In genomic region chr5:93730124-93730523, GRCh38 we compare ENCODE assay signal across 37 cellular contexts.
"Had no signal": no experiment of that assay in that cellular context is flagged by ENCODE, and none has a peak within 500 bp of the region (broad histone marks: within the 10 kb centered on the region; RNA-seq: fewer than 3 reads in every experiment).

No MANE protein-coding gene starts in this region.

- H3K9me3 Mint-ChIP-seq: activated naive CD4-positive, alpha-beta T cell treated with anti-CD3 and anti-CD28 coated beads for 36 hours; activated naive CD4-positive, alpha-beta T cell treated with anti-CD3 and anti-CD28 coated beads, Interleukin-2, amount 10 ng/mL, durations not matched to agents 7 days and 5 days; activated naive CD4-positive, alpha-beta T cell treated with anti-CD3 and anti-CD28 coated beads, Interleukin-2, amount 50 U/mL, for 24 hours; activated naive CD4-positive, alpha-beta T cell treated with anti-CD3 and anti-CD28 coated beads, Interleukin-2, amount 50 U/mL, for 72 hours; activated naive CD8-positive, alpha-beta T cell treated with anti-CD3 and anti-CD28 coated beads for 36 hours; activated naive CD8-positive, alpha-beta T cell treated with anti-CD3 and anti-CD28 coated beads, Interleukin-2, amount 10 ng/mL, durations not matched to agents 7 days and 5 days; activated naive CD8-positive, alpha-beta T cell treated with anti-CD3 and anti-CD28 coated beads, Interleukin-2, amount 50 U/mL, for 24 hours; activated T-cell treated with anti-CD3 and anti-CD28 coated beads, Interleukin-2, amount 50 U/mL, for 24 hours; activated T-cell treated with anti-CD3 and anti-CD28 coated beads, Interleukin-2, amount 50 U/mL, for 4 hours; activated T-cell treated with anti-CD3 and anti-CD28 coated beads, Interleukin-2, amount 50 U/mL, for 72 hours; activated T-helper 1 cell treated with anti-CD3 and anti-CD28 coated beads, Interleukin-12 subunit alpha, Interleukin-12 subunit beta, Interleukin-2, Interleukin-4 antibody, amounts not matched to agents 30 ng/mL and 10 ng/mL and 1 ng/mL, durations not matched to agents 14 hours and 24 hours and 36 hours; activated T-helper 17 cell treated with anti-CD3 and anti-CD28 coated beads, Interleukin-2, amount 50 U/mL, for 72 hours; activated T-helper 2 cell treated with anti-CD3 and anti-CD28 coated beads, Interferon-gamma antibody, Interleukin-2, Interleukin-4, amounts not matched to agents 10 μg/mL and 5 μg/mL and 100 μg/mL, durations not matched to agents 14 hours and 24 hours and 36 hours; brain; central memory CD8-positive, alpha-beta T cell had no signal

- H3K27ac Mint-ChIP-seq: activated naive CD4-positive, alpha-beta T cell treated with anti-CD3 and anti-CD28 coated beads for 36 hours; activated naive CD4-positive, alpha-beta T cell treated with anti-CD3 and anti-CD28 coated beads, Interleukin-2, amount 10 ng/mL, durations not matched to agents 7 days and 5 days; activated naive CD4-positive, alpha-beta T cell treated with anti-CD3 and anti-CD28 coated beads, Interleukin-2, amount 50 U/mL, for 24 hours; activated naive CD4-positive, alpha-beta T cell treated with anti-CD3 and anti-CD28 coated beads, Interleukin-2, amount 50 U/mL, for 72 hours; activated naive CD8-positive, alpha-beta T cell; activated naive CD8-positive, alpha-beta T cell treated with anti-CD3 and anti-CD28 coated beads for 36 hours; activated naive CD8-positive, alpha-beta T cell treated with anti-CD3 and anti-CD28 coated beads, Interleukin-2, amount 10 ng/mL, durations not matched to agents 7 days and 5 days; activated naive CD8-positive, alpha-beta T cell treated with anti-CD3 and anti-CD28 coated beads, Interleukin-2, amount 50 U/mL, for 24 hours; activated T-cell treated with anti-CD3 and anti-CD28 coated beads, Interleukin-2, amount 50 U/mL, for 24 hours; activated T-cell treated with anti-CD3 and anti-CD28 coated beads, Interleukin-2, amount 50 U/mL, for 72 hours; activated T-helper 1 cell treated with anti-CD3 and anti-CD28 coated beads, Interleukin-12 subunit alpha, Interleukin-12 subunit beta, Interleukin-2, Interleukin-4 antibody, amounts not matched to agents 30 ng/mL and 10 ng/mL and 1 ng/mL, durations not matched to agents 14 hours and 24 hours and 36 hours; activated T-helper 17 cell treated with anti-CD3 and anti-CD28 coated beads, Interleukin-2, amount 50 U/mL, for 72 hours; activated T-helper 2 cell treated with anti-CD3 and anti-CD28 coated beads, Interferon-gamma antibody, Interleukin-2, Interleukin-4, amounts not matched to agents 10 μg/mL and 5 μg/mL and 100 μg/mL, durations not matched to agents 14 hours and 24 hours and 36 hours; brain had no signal

- DNase-seq: activated effector memory CD4-positive, alpha-beta T cell treated with anti-CD3 and anti-CD28 coated beads, Interleukin-2, amount 50 U/mL, for 16 hours; activated effector memory CD4-positive, alpha-beta T cell treated with Interleukin-2 at 50 U/mL for 16 hours; activated gamma-delta T cell; activated gamma-delta T cell treated with Interleukin-2 at 50 U/mL for 16 hours; activated naive CD4-positive, alpha-beta T cell; activated naive CD4-positive, alpha-beta T cell treated with anti-CD3 and anti-CD28 coated beads for 36 hours; activated naive CD4-positive, alpha-beta T cell treated with anti-CD3 and anti-CD28 coated beads, Interleukin-2, amount 10 ng/mL, durations not matched to agents 7 days and 5 days; activated naive CD4-positive, alpha-beta T cell treated with anti-CD3 and anti-CD28 coated beads, Interleukin-2, amount 50 U/mL, for 16 hours; activated naive CD4-positive, alpha-beta T cell treated with Interleukin-2 at 50 U/mL for 16 hours; activated naive CD8-positive, alpha-beta T cell treated with anti-CD3 and anti-CD28 coated beads for 36 hours; activated naive CD8-positive, alpha-beta T cell treated with anti-CD3 and anti-CD28 coated beads, Interleukin-2, amount 10 ng/mL, durations not matched to agents 7 days and 5 days; activated naive CD8-positive, alpha-beta T cell treated with anti-CD3 and anti-CD28 coated beads, Interleukin-2, amount 50 U/mL, for 24 hours; activated T-cell treated with anti-CD3 and anti-CD28 coated beads, Interleukin-2, amount 50 U/mL, for 1 hour; activated T-cell treated with anti-CD3 and anti-CD28 coated beads, Interleukin-2, amount 50 U/mL, for 24 hours; activated T-cell treated with anti-CD3 and anti-CD28 coated beads, Interleukin-2, amount 50 U/mL, for 4 hours; activated T-cell treated with anti-CD3 and anti-CD28 coated beads, Interleukin-2, amount 50 U/mL, for 48 hours; activated T-cell treated with anti-CD3 and anti-CD28 coated beads, Interleukin-2, amount 50 U/mL, for 72 hours; amniotic stem cell; amygdala; anterior cingulate cortex; aorta; body of pancreas; brain microvascular endothelial cell; caudate nucleus; central memory CD4-positive, alpha-beta T cell; cerebellar nuclear complex had no signal

- H3K9me3 ChIP-seq: ascending aorta, body of pancreas, breast epithelium had no signal

- H3K36me3 ChIP-seq: ascending aorta, brain microvascular endothelial cell, breast epithelium, cardiac muscle cell had no signal

- H3K27ac ChIP-seq: ascending aorta, body of pancreas, brain microvascular endothelial cell, breast epithelium, cardiac muscle cell had no signal

- H3K4me3 Mint-ChIP-seq: activated naive CD4-positive, alpha-beta T cell treated with anti-CD3 and anti-CD28 coated beads for 36 hours; activated naive CD4-positive, alpha-beta T cell treated with anti-CD3 and anti-CD28 coated beads, Interleukin-2, amount 10 ng/mL, durations not matched to agents 7 days and 5 days; activated naive CD4-positive, alpha-beta T cell treated with anti-CD3 and anti-CD28 coated beads, Interleukin-2, amount 50 U/mL, for 24 hours; activated naive CD8-positive, alpha-beta T cell; activated naive CD8-positive, alpha-beta T cell treated with anti-CD3 and anti-CD28 coated beads for 36 hours; activated naive CD8-positive, alpha-beta T cell treated with anti-CD3 and anti-CD28 coated beads, Interleukin-2, amount 10 ng/mL, durations not matched to agents 7 days and 5 days; activated naive CD8-positive, alpha-beta T cell treated with anti-CD3 and anti-CD28 coated beads, Interleukin-2, amount 50 U/mL, for 24 hours; activated T-cell treated with anti-CD3 and anti-CD28 coated beads, Interleukin-2, amount 50 U/mL, for 24 hours; activated T-cell treated with anti-CD3 and anti-CD28 coated beads, Interleukin-2, amount 50 U/mL, for 4 hours; activated T-cell treated with anti-CD3 and anti-CD28 coated beads, Interleukin-2, amount 50 U/mL, for 72 hours; activated T-helper 1 cell treated with anti-CD3 and anti-CD28 coated beads, Interleukin-12 subunit alpha, Interleukin-12 subunit beta, Interleukin-2, Interleukin-4 antibody, amounts not matched to agents 30 ng/mL and 10 ng/mL and 1 ng/mL, durations not matched to agents 14 hours and 24 hours and 36 hours; activated T-helper 17 cell treated with anti-CD3 and anti-CD28 coated beads, Interleukin-2, amount 50 U/mL, for 72 hours; brain; central memory CD8-positive, alpha-beta T cell had no signal

- H3K4me3 ChIP-seq: ascending aorta, body of pancreas, breast epithelium, cardiac muscle cell had no signal

- H3K36me3 Mint-ChIP-seq: activated naive CD4-positive, alpha-beta T cell treated with anti-CD3 and anti-CD28 coated beads, Interleukin-2, amount 10 ng/mL, durations not matched to agents 7 days and 5 days; activated naive CD4-positive, alpha-beta T cell treated with anti-CD3 and anti-CD28 coated beads, Interleukin-2, amount 50 U/mL, for 72 hours; activated naive CD8-positive, alpha-beta T cell treated with anti-CD3 and anti-CD28 coated beads, Interleukin-2, amount 10 ng/mL, durations not matched to agents 7 days and 5 days; brain had no signal

- H3K27me3 ChIP-seq: ascending aorta, body of pancreas, brain microvascular endothelial cell, breast epithelium, cardiac muscle cell had no signal

- H3K4me1 ChIP-seq: ascending aorta, body of pancreas, breast epithelium had no signal

- H3K4me1 Mint-ChIP-seq: activated naive CD4-positive, alpha-beta T cell treated with anti-CD3 and anti-CD28 coated beads, Interleukin-2, amount 10 ng/mL, durations not matched to agents 7 days and 5 days; activated naive CD8-positive, alpha-beta T cell treated with anti-CD3 and anti-CD28 coated beads for 36 hours; activated naive CD8-positive, alpha-beta T cell treated with anti-CD3 and anti-CD28 coated beads, Interleukin-2, amount 10 ng/mL, durations not matched to agents 7 days and 5 days; activated naive CD8-positive, alpha-beta T cell treated with anti-CD3 and anti-CD28 coated beads, Interleukin-2, amount 50 U/mL, for 24 hours; activated T-helper 17 cell treated with anti-CD3 and anti-CD28 coated beads, Interleukin-2, amount 50 U/mL, for 72 hours had no signal

- H3K27me3 Mint-ChIP-seq: activated naive CD4-positive, alpha-beta T cell treated with anti-CD3 and anti-CD28 coated beads, Interleukin-2, amount 10 ng/mL, durations not matched to agents 7 days and 5 days; activated naive CD4-positive, alpha-beta T cell treated with anti-CD3 and anti-CD28 coated beads, Interleukin-2, amount 50 U/mL, for 24 hours; activated naive CD8-positive, alpha-beta T cell; activated naive CD8-positive, alpha-beta T cell treated with anti-CD3 and anti-CD28 coated beads for 36 hours; activated naive CD8-positive, alpha-beta T cell treated with anti-CD3 and anti-CD28 coated beads, Interleukin-2, amount 10 ng/mL, durations not matched to agents 7 days and 5 days; activated naive CD8-positive, alpha-beta T cell treated with anti-CD3 and anti-CD28 coated beads, Interleukin-2, amount 50 U/mL, for 24 hours; activated T-cell treated with anti-CD3 and anti-CD28 coated beads, Interleukin-2, amount 50 U/mL, for 24 hours; activated T-helper 17 cell treated with anti-CD3 and anti-CD28 coated beads, Interleukin-2, amount 50 U/mL, for 72 hours; central memory CD8-positive, alpha-beta T cell had no signal
